1 cellular context compared by ENCODE assay signal in the genomic region with DNA sequence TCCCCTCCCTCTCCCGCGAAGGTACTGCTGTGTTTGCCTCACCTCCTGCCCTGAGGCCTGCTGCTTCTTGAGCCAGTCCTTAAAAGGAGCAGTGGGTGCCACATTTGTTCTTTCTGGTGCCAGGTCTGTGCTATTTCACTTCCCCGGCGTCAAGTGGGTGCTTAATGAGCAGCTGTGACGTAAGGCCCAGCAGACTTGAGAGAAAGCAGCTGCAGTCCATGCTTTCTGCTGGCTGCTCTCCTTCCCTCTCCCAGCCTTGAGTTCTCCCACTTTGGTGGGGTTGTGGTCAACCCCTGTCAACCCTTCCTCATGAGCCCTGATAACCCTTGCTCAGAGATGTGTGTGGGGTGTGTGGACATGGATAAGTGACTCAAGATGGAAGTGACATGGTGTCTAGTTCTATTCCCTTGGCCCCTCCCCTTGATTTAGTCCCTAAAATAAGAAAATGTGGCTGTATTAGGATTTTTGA.
TF ChIP-seq lines count a peak whose summit lies in the region.

No MANE protein-coding gene starts in this region.

TF ChIP-seq in K562, 482 proteins besides CTCF, POLR2A, EP300 and RAD21 (continued from another document and continues in another):
- TF ChIP-seq, protein P1, sequence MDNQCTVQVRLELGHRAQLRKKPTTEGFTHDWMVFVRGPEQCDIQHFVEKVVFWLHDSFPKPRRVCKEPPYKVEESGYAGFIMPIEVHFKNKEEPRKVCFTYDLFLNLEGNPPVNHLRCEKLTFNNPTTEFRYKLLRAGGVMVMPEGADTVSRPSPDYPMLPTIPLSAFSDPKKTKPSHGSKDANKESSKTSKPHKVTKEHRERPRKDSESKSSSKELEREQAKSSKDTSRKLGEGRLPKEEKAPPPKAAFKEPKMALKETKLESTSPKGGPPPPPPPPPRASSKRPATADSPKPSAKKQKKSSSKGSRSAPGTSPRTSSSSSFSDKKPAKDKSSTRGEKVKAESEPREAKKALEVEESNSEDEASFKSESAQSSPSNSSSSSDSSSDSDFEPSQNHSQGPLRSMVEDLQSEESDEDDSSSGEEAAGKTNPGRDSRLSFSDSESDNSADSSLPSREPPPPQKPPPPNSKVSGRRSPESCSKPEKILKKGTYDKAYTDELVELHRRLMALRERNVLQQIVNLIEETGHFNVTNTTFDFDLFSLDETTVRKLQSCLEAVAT (IDR thresholded peaks at IDR 0.05), result peak in 1 of 2 experiments; percentile 80; a peak in 2 of 4 replicates
- TF ChIP-seq SETDB1 (IDR thresholded peaks at IDR 0.05; ENCODE audit: low read length) (no peak), PHB2 (IDR thresholded peaks at IDR 0.05; ENCODE audit: low read depth) (no peak), ZBTB17 (CRISPR knock-in tag; IDR thresholded peaks at IDR 0.05) (no peak), KLF16 (IDR thresholded peaks at IDR 0.05) (peak; percentile 46; the same call in 1 of the 2 replicates), ZNF778 (CRISPR knock-in tag; IDR thresholded peaks at IDR 0.05) (no peak), NFIX (CRISPR knock-in tag; IDR thresholded peaks at IDR 0.05; ENCODE audit: low read depth) (no peak), MEIS2 (IDR thresholded peaks at IDR 0.05; ENCODE audit: partially characterized antibody) (peak; percentile 83), DACH1 (IDR thresholded peaks at IDR 0.05; ENCODE audit: partially characterized antibody) (no peak), NR2C2 (CRISPR knock-in tag; IDR thresholded peaks at IDR 0.05) (0 out of 2 replicates have a peak, but pooled peaks have one; percentile 32), NR2C2 (tag; IDR thresholded peaks at IDR 0.05) (no peak; the same call in 1 of the 2 replicates), TEAD4 (IDR thresholded peaks at IDR 0.05; ENCODE audit: low read length) (peak; percentile 83), TEAD4 (CRISPR knock-in tag; IDR thresholded peaks at IDR 0.05; ENCODE audit: borderline replicate concordance) (no peak), HMGN3 (IDR thresholded peaks at IDR 0.05; ENCODE audit: borderline replicate concordance, extremely low read depth, insufficient read length, low read depth, low read length) (no peak), MYNN (IDR thresholded peaks at IDR 0.05) (peak; percentile 40; the same call in 1 of the 2 replicates), MYNN (CRISPR knock-in tag; IDR thresholded peaks at IDR 0.05) (no peak), CBFA2T3 (IDR thresholded peaks at IDR 0.05) (peak; percentile 89), TRIM28 (IDR thresholded peaks at IDR 0.05) (no peak), TCF3 (CRISPR knock-in tag; IDR thresholded peaks at IDR 0.05) (peak; percentile 94), CBFA2T2 (conservative IDR thresholded peaks at IDR 0.05) (peak; percentile 77), JUND (IDR thresholded peaks at IDR 0.05; ENCODE audit: borderline replicate concordance, low read depth, low read length) (peak; percentile 25; the same call in 1 of the 2 replicates), JUND (tag; IDR thresholded peaks at IDR 0.05; ENCODE audit: borderline replicate concordance, low read depth, low read length) (peak; percentile 31; the same call in 2 of the 3 replicates), RCOR1 (IDR thresholded peaks at IDR 0.05; ENCODE audit: borderline replicate concordance in 1 of 2, low read depth in 2 of 2, low read length in 2 of 2) (peak in 1 of 2 experiments; percentile 70; a peak in 2 of 4 replicates), CEBPB (tag; IDR thresholded peaks at IDR 0.05) (no peak; the same call in 1 of the 2 replicates), ZBTB8A (IDR thresholded peaks at IDR 0.05; ENCODE audit: partially characterized antibody) (no peak), NBN (IDR thresholded peaks at IDR 0.05; ENCODE audit: low read depth) (0 out of 2 replicates have a peak, but pooled peaks have one; percentile 27), DPF2 (IDR thresholded peaks at IDR 0.05) (peak; percentile 83), SP1 (CRISPR knock-in tag; IDR thresholded peaks at IDR 0.05) (peak; percentile 59; the same call in 1 of the 2 replicates), ATF7 (IDR thresholded peaks at IDR 0.05) (peak; percentile 47; the same call in 1 of the 2 replicates), ZBTB1 (CRISPR knock-in tag; IDR thresholded peaks at IDR 0.05; ENCODE audit: borderline replicate concordance, low read depth) (peak; percentile 48; the same call in 1 of the 2 replicates), HDAC2 (IDR thresholded peaks at IDR 0.05) (0 out of 2 replicates have a peak, but pooled peaks have one; percentile 39), U2AF1 (optimal IDR thresholded peaks at IDR 0.05; ENCODE audit: low read depth, low read length) (no peak), MEF2D (tag; conservative IDR thresholded peaks at IDR 0.05; ENCODE audit: low read depth) (peak; percentile 37; the same call in 1 of the 2 replicates), TFAM (CRISPR knock-in tag; conservative IDR thresholded peaks at IDR 0.05) (no peak)
- TF ChIP-seq, protein P2, sequence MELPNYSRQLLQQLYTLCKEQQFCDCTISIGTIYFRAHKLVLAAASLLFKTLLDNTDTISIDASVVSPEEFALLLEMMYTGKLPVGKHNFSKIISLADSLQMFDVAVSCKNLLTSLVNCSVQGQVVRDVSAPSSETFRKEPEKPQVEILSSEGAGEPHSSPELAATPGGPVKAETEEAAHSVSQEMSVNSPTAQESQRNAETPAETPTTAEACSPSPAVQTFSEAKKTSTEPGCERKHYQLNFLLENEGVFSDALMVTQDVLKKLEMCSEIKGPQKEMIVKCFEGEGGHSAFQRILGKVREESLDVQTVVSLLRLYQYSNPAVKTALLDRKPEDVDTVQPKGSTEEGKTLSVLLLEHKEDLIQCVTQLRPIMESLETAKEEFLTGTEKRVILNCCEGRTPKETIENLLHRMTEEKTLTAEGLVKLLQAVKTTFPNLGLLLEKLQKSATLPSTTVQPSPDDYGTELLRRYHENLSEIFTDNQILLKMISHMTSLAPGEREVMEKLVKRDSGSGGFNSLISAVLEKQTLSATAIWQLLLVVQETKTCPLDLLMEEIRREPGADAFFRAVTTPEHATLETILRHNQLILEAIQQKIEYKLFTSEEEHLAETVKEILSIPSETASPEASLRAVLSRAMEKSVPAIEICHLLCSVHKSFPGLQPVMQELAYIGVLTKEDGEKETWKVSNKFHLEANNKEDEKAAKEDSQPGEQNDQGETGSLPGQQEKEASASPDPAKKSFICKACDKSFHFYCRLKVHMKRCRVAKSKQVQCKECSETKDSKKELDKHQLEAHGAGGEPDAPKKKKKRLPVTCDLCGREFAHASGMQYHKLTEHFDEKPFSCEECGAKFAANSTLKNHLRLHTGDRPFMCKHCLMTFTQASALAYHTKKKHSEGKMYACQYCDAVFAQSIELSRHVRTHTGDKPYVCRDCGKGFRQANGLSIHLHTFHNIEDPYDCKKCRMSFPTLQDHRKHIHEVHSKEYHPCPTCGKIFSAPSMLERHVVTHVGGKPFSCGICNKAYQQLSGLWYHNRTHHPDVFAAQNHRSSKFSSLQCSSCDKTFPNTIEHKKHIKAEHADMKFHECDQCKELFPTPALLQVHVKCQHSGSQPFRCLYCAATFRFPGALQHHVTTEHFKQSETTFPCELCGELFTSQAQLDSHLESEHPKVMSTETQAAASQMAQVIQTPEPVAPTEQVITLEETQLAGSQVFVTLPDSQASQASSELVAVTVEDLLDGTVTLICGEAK (IDR thresholded peaks at IDR 0.05), result 0 out of 2 replicates have a peak, but pooled peaks have one; percentile 13
- TF ChIP-seq, protein P2 (CRISPR knock-in tag; IDR thresholded peaks at IDR 0.05), result no peak
- TF ChIP-seq, protein P3, sequence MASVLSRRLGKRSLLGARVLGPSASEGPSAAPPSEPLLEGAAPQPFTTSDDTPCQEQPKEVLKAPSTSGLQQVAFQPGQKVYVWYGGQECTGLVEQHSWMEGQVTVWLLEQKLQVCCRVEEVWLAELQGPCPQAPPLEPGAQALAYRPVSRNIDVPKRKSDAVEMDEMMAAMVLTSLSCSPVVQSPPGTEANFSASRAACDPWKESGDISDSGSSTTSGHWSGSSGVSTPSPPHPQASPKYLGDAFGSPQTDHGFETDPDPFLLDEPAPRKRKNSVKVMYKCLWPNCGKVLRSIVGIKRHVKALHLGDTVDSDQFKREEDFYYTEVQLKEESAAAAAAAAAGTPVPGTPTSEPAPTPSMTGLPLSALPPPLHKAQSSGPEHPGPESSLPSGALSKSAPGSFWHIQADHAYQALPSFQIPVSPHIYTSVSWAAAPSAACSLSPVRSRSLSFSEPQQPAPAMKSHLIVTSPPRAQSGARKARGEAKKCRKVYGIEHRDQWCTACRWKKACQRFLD (CRISPR knock-in tag; IDR thresholded peaks at IDR 0.05), result peak; percentile 84
- TF ChIP-seq, protein P4, sequence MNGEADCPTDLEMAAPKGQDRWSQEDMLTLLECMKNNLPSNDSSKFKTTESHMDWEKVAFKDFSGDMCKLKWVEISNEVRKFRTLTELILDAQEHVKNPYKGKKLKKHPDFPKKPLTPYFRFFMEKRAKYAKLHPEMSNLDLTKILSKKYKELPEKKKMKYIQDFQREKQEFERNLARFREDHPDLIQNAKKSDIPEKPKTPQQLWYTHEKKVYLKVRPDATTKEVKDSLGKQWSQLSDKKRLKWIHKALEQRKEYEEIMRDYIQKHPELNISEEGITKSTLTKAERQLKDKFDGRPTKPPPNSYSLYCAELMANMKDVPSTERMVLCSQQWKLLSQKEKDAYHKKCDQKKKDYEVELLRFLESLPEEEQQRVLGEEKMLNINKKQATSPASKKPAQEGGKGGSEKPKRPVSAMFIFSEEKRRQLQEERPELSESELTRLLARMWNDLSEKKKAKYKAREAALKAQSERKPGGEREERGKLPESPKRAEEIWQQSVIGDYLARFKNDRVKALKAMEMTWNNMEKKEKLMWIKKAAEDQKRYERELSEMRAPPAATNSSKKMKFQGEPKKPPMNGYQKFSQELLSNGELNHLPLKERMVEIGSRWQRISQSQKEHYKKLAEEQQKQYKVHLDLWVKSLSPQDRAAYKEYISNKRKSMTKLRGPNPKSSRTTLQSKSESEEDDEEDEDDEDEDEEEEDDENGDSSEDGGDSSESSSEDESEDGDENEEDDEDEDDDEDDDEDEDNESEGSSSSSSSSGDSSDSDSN (IDR thresholded peaks at IDR 0.05; ENCODE audit: borderline replicate concordance in 1 of 2, low read depth in 2 of 2, low read length in 2 of 2), result no peak
- TF ChIP-seq, protein P5, sequence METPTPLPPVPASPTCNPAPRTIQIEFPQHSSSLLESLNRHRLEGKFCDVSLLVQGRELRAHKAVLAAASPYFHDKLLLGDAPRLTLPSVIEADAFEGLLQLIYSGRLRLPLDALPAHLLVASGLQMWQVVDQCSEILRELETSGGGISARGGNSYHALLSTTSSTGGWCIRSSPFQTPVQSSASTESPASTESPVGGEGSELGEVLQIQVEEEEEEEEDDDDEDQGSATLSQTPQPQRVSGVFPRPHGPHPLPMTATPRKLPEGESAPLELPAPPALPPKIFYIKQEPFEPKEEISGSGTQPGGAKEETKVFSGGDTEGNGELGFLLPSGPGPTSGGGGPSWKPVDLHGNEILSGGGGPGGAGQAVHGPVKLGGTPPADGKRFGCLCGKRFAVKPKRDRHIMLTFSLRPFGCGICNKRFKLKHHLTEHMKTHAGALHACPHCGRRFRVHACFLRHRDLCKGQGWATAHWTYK (CRISPR knock-in tag; IDR thresholded peaks at IDR 0.05), result no peak
- TF ChIP-seq, protein P6, sequence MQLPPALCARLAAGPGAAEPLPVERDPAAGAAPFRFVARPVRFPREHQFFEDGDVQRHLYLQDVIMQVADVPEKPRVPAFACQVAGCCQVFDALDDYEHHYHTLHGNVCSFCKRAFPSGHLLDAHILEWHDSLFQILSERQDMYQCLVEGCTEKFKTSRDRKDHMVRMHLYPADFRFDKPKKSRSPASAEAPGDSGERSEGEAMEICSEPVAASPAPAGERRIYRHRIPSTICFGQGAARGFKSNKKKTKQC (CRISPR knock-in tag; IDR thresholded peaks at IDR 0.05), result no peak
- TF ChIP-seq, protein P7, sequence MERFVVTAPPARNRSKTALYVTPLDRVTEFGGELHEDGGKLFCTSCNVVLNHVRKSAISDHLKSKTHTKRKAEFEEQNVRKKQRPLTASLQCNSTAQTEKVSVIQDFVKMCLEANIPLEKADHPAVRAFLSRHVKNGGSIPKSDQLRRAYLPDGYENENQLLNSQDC (CRISPR knock-in tag; IDR thresholded peaks at IDR 0.05), result no peak
- TF ChIP-seq, protein P8, sequence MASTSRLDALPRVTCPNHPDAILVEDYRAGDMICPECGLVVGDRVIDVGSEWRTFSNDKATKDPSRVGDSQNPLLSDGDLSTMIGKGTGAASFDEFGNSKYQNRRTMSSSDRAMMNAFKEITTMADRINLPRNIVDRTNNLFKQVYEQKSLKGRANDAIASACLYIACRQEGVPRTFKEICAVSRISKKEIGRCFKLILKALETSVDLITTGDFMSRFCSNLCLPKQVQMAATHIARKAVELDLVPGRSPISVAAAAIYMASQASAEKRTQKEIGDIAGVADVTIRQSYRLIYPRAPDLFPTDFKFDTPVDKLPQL (IDR thresholded peaks at IDR 0.05; ENCODE audit: extremely low read depth, insufficient read length), result no peak
